ENCODE assay signal across 9 cellular contexts in the genomic region with DNA sequence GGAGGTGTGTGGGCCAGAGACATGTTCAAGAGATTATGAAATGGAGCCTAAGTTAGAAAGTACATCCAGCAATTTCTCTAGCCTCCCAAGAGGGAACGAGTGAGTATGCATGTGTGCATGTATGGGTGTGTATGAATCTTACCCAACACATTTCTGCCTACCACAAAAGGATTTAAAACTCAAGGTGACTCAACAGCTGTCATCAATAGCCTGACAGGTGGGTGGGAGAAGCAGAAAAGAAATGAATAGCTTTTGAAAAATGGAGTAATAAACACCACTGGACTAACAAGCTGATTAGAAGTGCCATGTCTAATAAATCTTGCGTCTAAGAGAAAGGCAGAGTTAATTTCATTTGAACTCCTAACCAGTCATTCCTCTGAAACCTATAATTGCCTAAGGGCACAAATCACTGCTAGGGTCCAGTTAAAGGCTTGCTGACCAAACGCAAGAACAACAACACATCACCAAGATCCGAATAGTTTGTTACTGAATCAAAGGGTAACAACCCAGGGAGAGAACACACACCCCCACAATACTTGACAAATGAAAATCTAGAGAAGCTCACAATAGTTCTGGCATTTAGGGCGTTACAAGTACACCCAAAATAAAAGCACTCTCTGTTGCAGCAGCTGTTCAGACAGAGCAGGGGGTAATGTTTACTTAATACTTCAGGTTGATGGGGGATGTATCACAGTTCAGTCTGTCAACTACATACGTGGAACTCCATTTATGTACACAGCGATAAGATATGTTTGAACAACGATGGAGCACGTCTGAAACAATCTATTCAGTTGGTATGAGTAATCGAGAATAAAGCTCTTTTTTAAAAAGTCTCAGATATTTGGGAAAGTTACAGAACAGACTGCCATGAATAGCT. TPM values are rescaled to one million over a fixed set of nuclear protein-coding genes. Genes with fewer than 3 reads are reported as not detected.
A peak's percentile ranks its signal among the peaks of the same experiment; 100 is the strongest.
DNase-seq lines count a peak whose midpoint lies in the region; ATAC-seq and TF ChIP-seq lines count a peak whose summit lies in the region.
"Had no signal": no experiment of that assay in that cellular context is flagged by ENCODE, and none has a peak within 500 bp of the region (broad histone marks: within the 10 kb centered on the region; RNA-seq: fewer than 3 reads in every experiment).

No MANE protein-coding gene starts in this region.

- H2AFZ ChIP-seq in mesenchymal stem cell (ENCODE audit: low read depth, low read length), result no peak overlapping the region

- no peak overlapping the region for H2BK5ac ChIP-seq in mesenchymal stem cell (ENCODE audit: low read depth, low read length, poor library complexity, severe bottlenecking)

- H3K9me3 ChIP-seq in adipocyte (ENCODE audit: control insufficient read depth, low read length), result no peaks in the 10 kb centered on the region
- no peaks in the 10 kb centered on the region for H3K9me3 ChIP-seq in mesenchymal stem cell (ENCODE audit: control insufficient read depth, low read length)

- no peak overlapping the region for H2BK120ac ChIP-seq in mesenchymal stem cell (ENCODE audit: low read depth, low read length)

- no peak overlapping the region for H4K91ac ChIP-seq in mesenchymal stem cell (ENCODE audit: low read length)

- H2BK15ac ChIP-seq in mesenchymal stem cell (ENCODE audit: low read depth, poor library complexity, severe bottlenecking), result no peak overlapping the region

- peak overlapping the region; percentile 97 for H3K9ac ChIP-seq in adipocyte (ENCODE audit: low read length)
- peak overlapping the region; percentile 96 for H3K9ac ChIP-seq in mesenchymal stem cell (ENCODE audit: low read length)

- H4K8ac ChIP-seq in mesenchymal stem cell (ENCODE audit: low read length), result no peak overlapping the region

- no peak for TF ChIP-seq POLR2A in NB4 (IDR thresholded peaks at IDR 0.05; ENCODE audit: extremely low read depth, insufficient read length)

- H3K27me3 ChIP-seq in adipocyte (replicated peaks; ENCODE audit: control insufficient read depth, insufficient read depth, low read length) (no peaks in the 10 kb centered on the region), mesenchymal stem cell (ENCODE audit: control insufficient read depth in 1 of 2, insufficient read depth in 1 of 2, low read length in 2 of 2) (no peaks in the 10 kb centered on the region)

- DNase-seq in Daoy (ENCODE audit: low read depth), result peak; percentile 60
- DNase-seq in NB4 (ENCODE audit: low read depth), result no peak
- DNase-seq in adipocyte (ENCODE audit: low read depth), result peak; percentile 63
- DNase-seq in mesenchymal stem cell, result no peak
- no peak for DNase-seq in dermis blood vessel endothelial cell
- DNase-seq in stimulated activated CD4-positive, alpha-beta T cell treated with anti-CD3 and anti-CD28 coated beads, Interleukin-4, amount 100 ng/mL, for 1 hour, result no peak

- peaks cover 27% of the 10 kb centered on the region for H3K79me1 ChIP-seq in mesenchymal stem cell (replicated peaks; ENCODE audit: low read length, poor library complexity, severe bottlenecking)

- H3K4me1 ChIP-seq in adipocyte (ENCODE audit: control insufficient read depth, insufficient read depth, low read length), result peaks cover 38% of the 10 kb centered on the region
- peaks cover 17% of the 10 kb centered on the region for H3K4me1 ChIP-seq in mesenchymal stem cell (ENCODE audit: control insufficient read depth, insufficient read depth, low read depth, low read length)

- H3K14ac ChIP-seq in mesenchymal stem cell (ENCODE audit: low read length in 2 of 2), result no peak overlapping the region

- H3K27ac ChIP-seq in mesenchymal stem cell (ENCODE audit: low read length, poor library complexity, severe bottlenecking), result no peak overlapping the region

- no peak overlapping the region for H3K18ac ChIP-seq in mesenchymal stem cell (ENCODE audit: low read depth in 1 of 2, low read length in 2 of 2)

- no peak overlapping the region for H3K4ac ChIP-seq in mesenchymal stem cell (ENCODE audit: low read depth in 1 of 2, low read length in 2 of 2)

- H3K23ac ChIP-seq in mesenchymal stem cell (ENCODE audit: low read length in 2 of 2), result no peak overlapping the region

- no peak overlapping the region for H2BK12ac ChIP-seq in mesenchymal stem cell (ENCODE audit: low read length in 2 of 2)

- WGBS in mesenchymal stem cell, result 70% methylated on average over 9 of the region's 10 CpGs

- H3K4me2 ChIP-seq in mesenchymal stem cell (ENCODE audit: low read length, poor library complexity, severe bottlenecking), result peak overlapping the region; percentile 65

- H2AK5ac ChIP-seq in mesenchymal stem cell (ENCODE audit: low read length, severe bottlenecking), result no peak overlapping the region

- H3K36me3 ChIP-seq in adipocyte (ENCODE audit: control insufficient read depth, insufficient read depth, low read length, severe bottlenecking), result peaks cover 10% of the 10 kb centered on the region
- peaks cover 20 to 43% of the 10 kb centered on the region in 2 experiments for H3K36me3 ChIP-seq in mesenchymal stem cell (ENCODE audit: control insufficient read depth in 1 of 2, insufficient read depth in 2 of 2, low read depth in 1 of 2, low read length in 2 of 2)

- no peak for ATAC-seq in HG02610 (IDR thresholded peaks at IDR 0.05; ENCODE audit: unreplicated experiment)
- ATAC-seq in GM18868 (IDR thresholded peaks at IDR 0.05; ENCODE audit: unreplicated experiment), result no peak

- H3K4me3 ChIP-seq in NB4 (ENCODE audit: low read depth, low read length) (peak overlapping the region; percentile 82), adipocyte (ENCODE audit: low read length) (peak overlapping the region; percentile 96), mesenchymal stem cell (ENCODE audit: insufficient read depth in 1 of 2, low read depth in 1 of 2, low read length in 2 of 2) (peak overlapping the region in 1 of 2 experiments; percentile 96)

- no peak for TF ChIP-seq CTCF in NB4 (IDR thresholded peaks at IDR 0.05; ENCODE audit: low read depth, low read length)

RNA-seq across cellular contexts. Expression of a gene that starts 1.4 kb away (rescaled TPM):
- total RNA-seq in Daoy (2014; rRNA removed; shearing (Covaris generic)), result 12.1 and 16.1 TPM in 2 replicates
- 37.8 TPM for polyA plus RNA-seq in mesenchymal stem cell (2013, experiment 1 of 2)
- 37.6 TPM for polyA plus RNA-seq in mesenchymal stem cell (2013, experiment 2 of 2)
- total RNA-seq in dermis blood vessel endothelial cell, result 62.2 and 80.5 TPM in 2 replicates

RNA-seq across cellular contexts. Expression of a gene that starts 1.8 kb away (rescaled TPM):
- total RNA-seq in Daoy (2014; rRNA removed; shearing (Covaris generic)), result 21.7 and 26.4 TPM in 2 replicates
- polyA plus RNA-seq in mesenchymal stem cell (2013, experiment 1 of 2), result 19.5 TPM
- polyA plus RNA-seq in mesenchymal stem cell (2013, experiment 2 of 2), result 20.1 TPM
- 11.9 and 23.1 TPM in 2 replicates for total RNA-seq in dermis blood vessel endothelial cell

RNA-seq across cellular contexts. Expression of a gene that starts 17.3 kb away (rescaled TPM):
- total RNA-seq in Daoy (2014; rRNA removed; shearing (Covaris generic)), result 0.06 and 0.21 TPM in 2 replicates
- 0.11 TPM for polyA plus RNA-seq in mesenchymal stem cell (2013, experiment 1 of 2)
- polyA plus RNA-seq in mesenchymal stem cell (2013, experiment 2 of 2), result 0.10 TPM
- total RNA-seq in dermis blood vessel endothelial cell, result 0.14 and 0.17 TPM in 2 replicates
- total RNA-seq: urinary bladder had no signal

Comparison
In these comparisons a context has a peak if more than half of its experiments do, and no peak if none do; other contexts are left out.
1. DNase-seq: peak in Daoy (single experiment) and adipocyte (single experiment); none in NB4 (single experiment), mesenchymal stem cell (single experiment), dermis blood vessel endothelial cell (single experiment) and stimulated activated CD4-positive, alpha-beta T cell treated with anti-CD3 and anti-CD28 coated beads, Interleukin-4, amount 100 ng/mL, for 1 hour (single experiment).